In genomic region chr9:12774861-12775367, GRCh38 we compare ENCODE assay signal across 8 cellular contexts. TPM values are rescaled to one million over a fixed set of nuclear protein-coding genes. Genes with fewer than 3 reads are reported as not detected.
A peak's percentile ranks its signal among the peaks of the same experiment; 100 is the strongest.
DNase-seq lines count a peak whose midpoint lies in the region; TF ChIP-seq lines count a peak whose summit lies in the region.

Gene LURAP1L, plus strand, starts transcription at chr9:12775020. Its CDS starts 696 bp downstream, at chr9:12775716.

- no peaks in the 10 kb centered on the region for H3K9me3 ChIP-seq in MM.1S (replicated peaks; ENCODE audit: insufficient read depth, low read length)
- no peaks in the 10 kb centered on the region for H3K9me3 ChIP-seq in WERI-Rb-1 (ENCODE audit: severe bottlenecking)
- no peaks in the 10 kb centered on the region for H3K9me3 ChIP-seq in OCI-LY7 (ENCODE audit: low read length)

- peak; percentile 15 for DNase-seq in DMS114 treated with DMSO at 0.1 percent for 48 hours (lab: John Stamatoyannopoulos, UW; ENCODE audit: unreplicated experiment)
- DNase-seq in MM.1S = peak; percentile 47
- DNase-seq in WERI-Rb-1 = peak; percentile 44
- peak; percentile 55 for DNase-seq in glomerular endothelial cell (ENCODE audit: extremely low read depth, low read depth, low spot score)
- DNase-seq in non-pigmented ciliary epithelial cell (ENCODE audit: low read depth) = peak; percentile 43
- DNase-seq in CD1c-positive myeloid dendritic cell (ENCODE audit: extremely low spot score) = no peak
- DNase-seq in UCSD-AML1 (lab: John Stamatoyannopoulos, UW; ENCODE audit: unreplicated experiment) = no peak
- DNase-seq in OCI-LY7 (ENCODE audit: low spot score) = no peak

- CTCF ChIA-PET in OCI-LY7 (lab: Charles Lee; ENCODE audit: unreplicated experiment) = no interaction called here

- H3K27me3 ChIP-seq in MM.1S (replicated peaks; ENCODE audit: insufficient read depth, low read length) (no peaks in the 10 kb centered on the region), WERI-Rb-1 (ENCODE audit: insufficient read depth, low read depth, severe bottlenecking) (no peaks in the 10 kb centered on the region)

- H3K27ac ChIP-seq in MM.1S (ENCODE audit: low read length) = peak within 1 kb of the TSS; percentile 93
- no peak within 1 kb of the TSS for H3K27ac ChIP-seq in WERI-Rb-1
- H3K27ac ChIP-seq in OCI-LY7 (ENCODE audit: low read depth, low read length, poor library complexity, severe bottlenecking) = no peak within 1 kb of the TSS

- H4K20me1 ChIP-seq in MM.1S (ENCODE audit: insufficient read depth, low read length) = no peaks in the 10 kb centered on the region
- no peaks in the 10 kb centered on the region for H4K20me1 ChIP-seq in OCI-LY7 (ENCODE audit: insufficient read depth, low read length)

- H3K9ac ChIP-seq in MM.1S (ENCODE audit: low read length) = peak within 1 kb of the TSS; percentile 85

- peaks cover 21% of the 10 kb centered on the region for H3K79me2 ChIP-seq in MM.1S (ENCODE audit: low read length)
- H3K79me2 ChIP-seq in OCI-LY7 (ENCODE audit: insufficient read depth, low read depth, low read length) = no peaks in the 10 kb centered on the region

- BruUV-seq in OCI-LY7 (replicated peaks; lab: Mats Ljungman, UMichigan) = no TSS peak

- POLR2A ChIA-PET in OCI-LY7 (lab: Charles Lee) = no interaction called here

- H2AFZ ChIP-seq in MM.1S (ENCODE audit: low read length) = peak within 1 kb of the TSS; percentile 84
- no peak within 1 kb of the TSS for H2AFZ ChIP-seq in OCI-LY7 (ENCODE audit: low read length)

- H3F3A ChIP-seq in MM.1S (ENCODE audit: insufficient read depth, low read length) = peaks cover 8% of the 10 kb centered on the region; the same call in 1 of the 2 replicates

- intact Hi-C loops in OCI-LY7 (cut with micrococcal nuclease; ENCODE audit: unreplicated experiment) = no loop called here

- H3K9me2 ChIP-seq in MM.1S (replicated peaks; ENCODE audit: insufficient read depth, low read length) (no peaks in the 10 kb centered on the region), OCI-LY7 (ENCODE audit: insufficient read depth, low read length) (no peaks in the 10 kb centered on the region)

- peak within 1 kb of the TSS; percentile 92; the same call in 1 of the 2 replicates for H3K4me2 ChIP-seq in MM.1S (ENCODE audit: low read depth, low read length)
- no peak within 1 kb of the TSS for H3K4me2 ChIP-seq in OCI-LY7 (ENCODE audit: low read length)

- H3K4me1 ChIP-seq in MM.1S (ENCODE audit: low read length) = no peaks in the 10 kb centered on the region
- H3K4me1 ChIP-seq in OCI-LY7 (ENCODE audit: insufficient read depth, low read length, poor library complexity, severe bottlenecking) = no peaks in the 10 kb centered on the region

- H3K36me3 ChIP-seq in MM.1S (replicated peaks; ENCODE audit: insufficient read depth, low read length) (no peaks in the 10 kb centered on the region), WERI-Rb-1 (no peaks in the 10 kb centered on the region), OCI-LY7 (ENCODE audit: insufficient read depth, low read length) (no peaks in the 10 kb centered on the region)

- no peak for TF ChIP-seq CTCF in MM.1S (IDR thresholded peaks at IDR 0.05; ENCODE audit: low read length)
- no peak for TF ChIP-seq CTCF in WERI-Rb-1 (IDR thresholded peaks at IDR 0.05; ENCODE audit: low read depth, low read length)
- no peak for TF ChIP-seq CTCF in OCI-LY7 (conservative IDR thresholded peaks at IDR 0.05; ENCODE audit: low read length)

- H3K4me3 ChIP-seq in MM.1S (ENCODE audit: low read length) (peak within 1 kb of the TSS; percentile 63), WERI-Rb-1 (ENCODE audit: low read depth, low read length) (peak within 1 kb of the TSS; percentile 89), OCI-LY7 (ENCODE audit: low read depth, low read length, poor library complexity, severe bottlenecking) (no peak within 1 kb of the TSS)

RNA-seq across cellular contexts. Expression of gene LURAP1L, which starts in this region (rescaled TPM):
- total RNA-seq in glomerular endothelial cell (10.8 and 29.4 TPM in 2 replicates), OCI-LY7 (2022) (not detected in 2 replicates)
- total RNA-seq in OCI-LY7 (2014; rRNA removed; shearing (Covaris generic)) = not detected in 2 replicates

Comparison
In these comparisons a context has a peak if more than half of its experiments do, and no peak if none do; other contexts are left out.
1. RNA of gene LURAP1L (total RNA-seq): 10.8 to 29.4 TPM in glomerular endothelial cell; not detected in OCI-LY7; every median in the first group is over 10 times any median in the second.
2. DNase-seq: peak in DMS114 treated with DMSO at 0.1 percent for 48 hours (single experiment), MM.1S (single experiment), WERI-Rb-1 (single experiment), glomerular endothelial cell (single experiment) and non-pigmented ciliary epithelial cell (single experiment); none in CD1c-positive myeloid dendritic cell (single experiment), UCSD-AML1 (single experiment) and OCI-LY7 (single experiment).